8 cellular contexts compared by ENCODE assay signal in genomic region chr15:28984421-28985375, GRCh38.
DNase-seq lines count a peak whose midpoint lies in the region; ATAC-seq, FAIRE-seq and TF ChIP-seq lines count a peak whose summit lies in the region.

No MANE protein-coding gene starts in this region.

- peaks cover 15% of the 10 kb centered on the region for H3K4me1 Mint-ChIP-seq in mesothelial cell of epicardium

- DNase-seq in AG10803 (ENCODE audit: low read depth) (peak; percentile 14), MG63 (peak; percentile 20), K562 (ENCODE audit: extremely low read depth in 1 of 4, low spot score in 3 of 4) (peak in 1 of 4 experiments; percentile 36), mesothelial cell of epicardium (ENCODE audit: low spot score in 2 of 2, unreplicated experiment in 2 of 2) (no peak), GF-D8 (lab: John Stamatoyannopoulos, UW) (no peak), NCI-H146 (lab: John Stamatoyannopoulos, UW) (no peak)
- no peak for DNase-seq in stimulated activated CD4-positive, alpha-beta T cell treated with anti-CD3 and anti-CD28 coated beads, Interleukin-4, amount 100 ng/mL, for 4 hours

- H3K4me3 ChIP-seq in AG10803 (ENCODE audit: low read length) (no peak overlapping the region), MG63 (no peak overlapping the region), K562 (no peak overlapping the region)

- no peak overlapping the region for H3K4me2 ChIP-seq in K562 (ENCODE audit: insufficient read depth, low read length)

- CTCF ChIA-PET in K562 (lab: Yijun Ruan, JAX; ENCODE audit: low intra/inter-chr PET ratio) = no interaction called here

- H3K9me3 Mint-ChIP-seq in mesothelial cell of epicardium = peaks cover 26% of the 10 kb centered on the region

- peaks cover 12% of the 10 kb centered on the region for H4K20me1 ChIP-seq in K562 (replicated peaks; ENCODE audit: control insufficient read depth, insufficient read depth, low read length)

- H3K36me3 ChIP-seq in MG63 = no peaks in the 10 kb centered on the region
- no peaks in the 10 kb centered on the region for H3K36me3 ChIP-seq in K562 (ENCODE audit: control insufficient read depth, insufficient read depth, low read length)

- TF ChIP-seq CTCF in AG10803 (conservative IDR thresholded peaks at IDR 0.05; ENCODE audit: low read length) = no peak
- no peak for TF ChIP-seq CTCF in K562 (IDR thresholded peaks at IDR 0.05 in 2 of 3, conservative IDR thresholded peaks at IDR 0.05 in 1 of 3; ENCODE audit: insufficient read depth in 2 of 3, low read depth in 1 of 3, low read length in 3 of 3)
- TF ChIP-seq CTCF in mesothelial cell of epicardium (IDR thresholded peaks at IDR 0.05; ENCODE audit: unreplicated experiment) = no peak

- BruUV-seq in K562 (replicated peaks; lab: Mats Ljungman, UMichigan) = no TSS peak

- TF ChIP-seq RAD21 in K562 (CRISPR knock-in tag; conservative IDR thresholded peaks at IDR 0.05 in 1 of 2, IDR thresholded peaks at IDR 0.05 in 1 of 2) = no peak

- H3K9me1 ChIP-seq in K562 (ENCODE audit: control insufficient read depth, insufficient read depth, low read length) = no peaks in the 10 kb centered on the region

- no peak overlapping the region for H2AFZ ChIP-seq in K562 (ENCODE audit: low read depth, low read length)

- no peak overlapping the region for H3K4me3 Mint-ChIP-seq in mesothelial cell of epicardium

- H3K27me3 ChIP-seq in MG63 (no peaks in the 10 kb centered on the region), K562 (ENCODE audit: control insufficient read depth in 2 of 2, insufficient read depth in 2 of 2, low read length in 2 of 2) (no peaks in the 10 kb centered on the region)

- WGBS in K562 (ENCODE audit: insufficient coverage, low coverage, missing lambda C conversion rate) = 58% methylated on average over 7 of the region's 10 CpGs

- peak overlapping the region; percentile 13 for H3K27ac Mint-ChIP-seq in mesothelial cell of epicardium

- ATAC-seq in K562 = peak; percentile 78
- ATAC-seq in HG02610 (IDR thresholded peaks at IDR 0.05; ENCODE audit: unreplicated experiment) = no peak

- FAIRE-seq in K562 (lab: Jason Lieb, UNC) = no peak

- no peak for TF ChIP-seq POLR2A in K562 (conservative IDR thresholded peaks at IDR 0.05)

- H3K27ac ChIP-seq in K562 (ENCODE audit: extremely low read depth, low read depth, low read length) = no peak overlapping the region

- H3K4me1 ChIP-seq in K562 (replicated peaks in 1 of 2; ENCODE audit: control insufficient read depth in 2 of 2, insufficient read depth in 2 of 2, low read length in 2 of 2) = peaks cover 6 to 19% of the 10 kb centered on the region in 2 experiments; a peak in 3 of 5 replicates

- H3K9me3 ChIP-seq in MG63 (no peaks in the 10 kb centered on the region), K562 (replicated peaks; ENCODE audit: control insufficient read depth, insufficient read depth, low read depth, low read length) (no peaks in the 10 kb centered on the region)

- POLR2A ChIA-PET in K562 (lab: Yijun Ruan, JAX) = interaction anchor here (1.2 to 1.3 kb wide), 2 partner anchors 17 to 59 kb away, joined by 3 read pairs; no protein-coding TSS in a partner anchor

- H3K36me3 Mint-ChIP-seq in mesothelial cell of epicardium = peaks cover 4% of the 10 kb centered on the region

- no peak for TF ChIP-seq EP300 in K562 (IDR thresholded peaks at IDR 0.05; ENCODE audit: low read length)

- intact Hi-C loops in K562 (cut with micrococcal nuclease) = no loop called here

- H3K9ac ChIP-seq in K562 (ENCODE audit: insufficient read depth in 1 of 2, low read depth in 2 of 2, low read length in 2 of 2) = peak overlapping the region in 1 of 2 experiments; percentile 50; a peak in 1 of 4 replicates

- H3K27me3 Mint-ChIP-seq in mesothelial cell of epicardium (ENCODE audit: low read depth) = no peaks in the 10 kb centered on the region

- in situ Hi-C loops in K562 (cut with MboI) = no loop called here

- H3K79me2 ChIP-seq in K562 (ENCODE audit: control insufficient read depth, insufficient read depth, low read length) = 0 out of 3 replicates have a peak, but pooled peaks cover 4% of the 10 kb centered on the region

TF ChIP-seq in K562, 482 proteins besides CTCF, POLR2A, EP300 and RAD21 (continues in another document):
- TF ChIP-seq, protein P1, sequence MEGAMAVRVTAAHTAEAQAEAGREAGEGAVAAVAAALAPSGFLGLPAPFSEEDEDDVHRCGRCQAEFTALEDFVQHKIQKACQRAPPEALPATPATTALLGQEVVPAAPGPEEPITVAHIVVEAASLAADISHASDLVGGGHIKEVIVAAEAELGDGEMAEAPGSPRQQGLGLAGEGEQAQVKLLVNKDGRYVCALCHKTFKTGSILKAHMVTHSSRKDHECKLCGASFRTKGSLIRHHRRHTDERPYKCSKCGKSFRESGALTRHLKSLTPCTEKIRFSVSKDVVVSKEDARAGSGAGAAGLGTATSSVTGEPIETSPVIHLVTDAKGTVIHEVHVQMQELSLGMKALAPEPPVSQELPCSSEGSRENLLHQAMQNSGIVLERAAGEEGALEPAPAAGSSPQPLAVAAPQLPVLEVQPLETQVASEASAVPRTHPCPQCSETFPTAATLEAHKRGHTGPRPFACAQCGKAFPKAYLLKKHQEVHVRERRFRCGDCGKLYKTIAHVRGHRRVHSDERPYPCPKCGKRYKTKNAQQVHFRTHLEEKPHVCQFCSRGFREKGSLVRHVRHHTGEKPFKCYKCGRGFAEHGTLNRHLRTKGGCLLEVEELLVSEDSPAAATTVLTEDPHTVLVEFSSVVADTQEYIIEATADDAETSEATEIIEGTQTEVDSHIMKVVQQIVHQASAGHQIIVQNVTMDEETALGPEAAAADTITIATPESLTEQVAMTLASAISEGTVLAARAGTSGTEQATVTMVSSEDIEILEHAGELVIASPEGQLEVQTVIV (CRISPR knock-in tag; IDR thresholded peaks at IDR 0.05; ENCODE audit: borderline replicate concordance) = no peak
- TF ChIP-seq ZNF146 (CRISPR knock-in tag; IDR thresholded peaks at IDR 0.05; ENCODE audit: unreplicated experiment) (no peak), ZNF507 (tag; conservative IDR thresholded peaks at IDR 0.05) (no peak), TBP (optimal IDR thresholded peaks at IDR 0.05; ENCODE audit: low read depth, low read length) (no peak), HNRNPH1 (optimal IDR thresholded peaks at IDR 0.05; ENCODE audit: low read depth, low read length) (no peak), GATAD2B (IDR thresholded peaks at IDR 0.05; ENCODE audit: borderline replicate concordance) (no peak), RBM34 (IDR thresholded peaks at IDR 0.05; ENCODE audit: borderline replicate concordance, insufficient read depth, low read length) (no peak)

Comparison
In these comparisons a context has a peak if more than half of its experiments do, and no peak if none do; other contexts are left out.
1. DNase-seq: peak in AG10803 (single experiment) and MG63 (single experiment); none in mesothelial cell of epicardium (0 of 2), GF-D8 (single experiment), NCI-H146 (single experiment) and stimulated activated CD4-positive, alpha-beta T cell treated with anti-CD3 and anti-CD28 coated beads, Interleukin-4, amount 100 ng/mL, for 4 hours (0 of 2).